Comparison of ENCODE assay signal across 8 cellular contexts in genomic region chr4:139301821-139302611, GRCh38. TPM values are rescaled to one million over a fixed set of nuclear protein-coding genes. Genes with fewer than 3 reads are reported as not detected.
DNase-seq lines count a peak whose midpoint lies in the region; ATAC-seq, FAIRE-seq and TF ChIP-seq lines count a peak whose summit lies in the region.

NDUFC1 (minus strand) TSS chr4:139302477; CDS start chr4:139295798, 6,679 bp downstream.

- TF ChIP-seq POLR2A in GM18951 (IDR thresholded peaks at IDR 0.05; ENCODE audit: extremely low read depth, insufficient read depth, insufficient read length) (peak; percentile 45), endothelial cell of umbilical vein (IDR thresholded peaks at IDR 0.05; ENCODE audit: low read depth, low read length) (peak; percentile 31)

- H3K27me3 ChIP-seq in endothelial cell of umbilical vein (ENCODE audit: control insufficient read depth in 2 of 2, insufficient read depth in 2 of 2, low read length in 2 of 2) = no peaks in the 10 kb centered on the region
- H3K27me3 ChIP-seq in mucosa of rectum (ENCODE audit: control insufficient read depth in 2 of 2, insufficient read depth in 2 of 2, low read length in 2 of 2) = no peaks in the 10 kb centered on the region

- H3K4me1 Mint-ChIP-seq in activated CD8-positive, alpha-beta memory T cell treated with anti-CD3 and anti-CD28 coated beads, Interleukin-2, amount 10 ng/mL, durations not matched to agents 7 days and 5 days = peaks cover 56% of the 10 kb centered on the region
- H3K4me1 Mint-ChIP-seq in stimulated activated naive B cell treated with anti-CD40 and anti-IgM and Interleukin-4, amounts not matched to agents 10 μg/mL and 1 μg/mL and 100 μg/mL, for 72 hours = peaks cover 17 to 30% of the 10 kb centered on the region in 2 donors

- peak; percentile 35 for DNase-seq in Ammon's horn (ENCODE audit: low spot score)
- peak; percentile 64 for DNase-seq in NOMO-1 treated with DMSO at 0.1 percent for 48 hours (lab: John Stamatoyannopoulos, UW; ENCODE audit: unreplicated experiment)
- peak; percentile 80 for DNase-seq in activated CD8-positive, alpha-beta memory T cell treated with anti-CD3 and anti-CD28 coated beads, Interleukin-2, amount 10 ng/mL, durations not matched to agents 7 days and 5 days
- DNase-seq in endothelial cell of umbilical vein (ENCODE audit: low read depth, low spot score) = peak; percentile 65
- peak; percentile 64 for DNase-seq in stimulated activated naive B cell treated with anti-CD40 and anti-IgM and Interleukin-4, amounts not matched to agents 10 μg/mL and 1 μg/mL and 100 μg/mL, for 72 hours

- peak within 1 kb of the TSS; percentile 88 for H3K27ac ChIP-seq in endothelial cell of umbilical vein (ENCODE audit: insufficient read depth, low read depth, low read length)
- H3K27ac ChIP-seq in mucosa of rectum (ENCODE audit: low read depth in 2 of 2, low read length in 2 of 2) = peak within 1 kb of the TSS; percentile 93 to 98

- H2AFZ ChIP-seq in endothelial cell of umbilical vein (ENCODE audit: low read depth, low read length) = peak within 1 kb of the TSS; percentile 61

- peaks cover 59% of the 10 kb centered on the region for H3K79me2 ChIP-seq in endothelial cell of umbilical vein (ENCODE audit: control insufficient read depth, insufficient read depth, low read length)

- TF ChIP-seq CTCF in endothelial cell of umbilical vein (IDR thresholded peaks at IDR 0.05; ENCODE audit: extremely low read depth in 1 of 2, insufficient read depth in 1 of 2, low read depth in 1 of 2, low read length in 2 of 2) = peak in 1 of 2 donors; percentile 48

- intact Hi-C loops in endothelial cell of umbilical vein (cut with micrococcal nuclease) = loop anchor here (1.0 to 2.0 kb wide), 6 partner anchors 21 to 254 kb away; partner anchors contain the start of gene SETD7

- BruUV-seq in endothelial cell of umbilical vein (replicated peaks; lab: Mats Ljungman, UMichigan) = TSS peak; percentile 51

- peak; percentile 39 for ATAC-seq in HG03280 (IDR thresholded peaks at IDR 0.05; ENCODE audit: unreplicated experiment)
- ATAC-seq in activated CD8-positive, alpha-beta memory T cell treated with anti-CD3 and anti-CD28 coated beads, Interleukin-2, amount 10 ng/mL, durations not matched to agents 7 days and 5 days = peak; percentile 58
- peak; percentile 58 to 66 for ATAC-seq in stimulated activated naive B cell treated with anti-CD40 and anti-IgM and Interleukin-4, amounts not matched to agents 10 μg/mL and 1 μg/mL and 100 μg/mL, for 72 hours (replicated peaks)

- H3K9me1 ChIP-seq in endothelial cell of umbilical vein (replicated peaks; ENCODE audit: control insufficient read depth, extremely low read depth, insufficient read depth, low read length) = no peaks in the 10 kb centered on the region

- dilution Hi-C loops in endothelial cell of umbilical vein (cut with MboI; ENCODE audit: extremely low pct_ligation_motif_present, low sequenced_read_pairs) = no loop called here

- H3K4me3 Mint-ChIP-seq in activated CD8-positive, alpha-beta memory T cell treated with anti-CD3 and anti-CD28 coated beads, Interleukin-2, amount 10 ng/mL, durations not matched to agents 7 days and 5 days = peak within 1 kb of the TSS; percentile 97
- peak within 1 kb of the TSS; percentile 98 for H3K4me3 Mint-ChIP-seq in stimulated activated naive B cell treated with anti-CD40 and anti-IgM and Interleukin-4, amounts not matched to agents 10 μg/mL and 1 μg/mL and 100 μg/mL, for 72 hours

- H3K9me3 Mint-ChIP-seq in activated CD8-positive, alpha-beta memory T cell treated with anti-CD3 and anti-CD28 coated beads, Interleukin-2, amount 10 ng/mL, durations not matched to agents 7 days and 5 days (ENCODE audit: low read depth) = no peaks in the 10 kb centered on the region
- H3K9me3 Mint-ChIP-seq in stimulated activated naive B cell treated with anti-CD40 and anti-IgM and Interleukin-4, amounts not matched to agents 10 μg/mL and 1 μg/mL and 100 μg/mL, for 72 hours = no peaks in the 10 kb centered on the region

- H3K9me3 ChIP-seq in endothelial cell of umbilical vein (replicated peaks; ENCODE audit: control insufficient read depth, insufficient read depth, low read length) (no peaks in the 10 kb centered on the region), mucosa of rectum (ENCODE audit: control insufficient read depth in 2 of 2, low read length in 2 of 2) (no peaks in the 10 kb centered on the region)

- peaks cover 36% of the 10 kb centered on the region for H3K36me3 Mint-ChIP-seq in activated CD8-positive, alpha-beta memory T cell treated with anti-CD3 and anti-CD28 coated beads, Interleukin-2, amount 10 ng/mL, durations not matched to agents 7 days and 5 days
- H3K36me3 Mint-ChIP-seq in stimulated activated naive B cell treated with anti-CD40 and anti-IgM and Interleukin-4, amounts not matched to agents 10 μg/mL and 1 μg/mL and 100 μg/mL, for 72 hours = peaks cover 18 to 29% of the 10 kb centered on the region in 2 donors

- H3K4me1 ChIP-seq in endothelial cell of umbilical vein (ENCODE audit: control insufficient read depth, extremely low read depth, insufficient read depth, low read length) = peaks cover 19% of the 10 kb centered on the region
- H3K4me1 ChIP-seq in mucosa of rectum (ENCODE audit: control insufficient read depth in 2 of 2, insufficient read depth in 2 of 2, low read length in 2 of 2) = peaks cover 12 to 21% of the 10 kb centered on the region in 2 donors

- H3K36me3 ChIP-seq in endothelial cell of umbilical vein (ENCODE audit: control insufficient read depth in 2 of 2, extremely low read depth in 1 of 2, insufficient read depth in 2 of 2, low read length in 2 of 2) (no peaks in the 10 kb centered on the region), mucosa of rectum (ENCODE audit: control insufficient read depth in 2 of 2, insufficient read depth in 2 of 2, low read length in 2 of 2) (peaks cover 0 to 2% of the 10 kb centered on the region in 2 donors)

- POLR2A ChIA-PET in endothelial cell of umbilical vein (lab: Charles Lee) = interaction anchor here (1.1 to 1.9 kb wide), 2 partner anchors 124 to 126 kb away, joined by 4 to 7 read pairs; partner anchors contain the start of gene ELF2

- H3K4me3 ChIP-seq in endothelial cell of umbilical vein (replicated peaks in 1 of 3; ENCODE audit: insufficient read depth in 1 of 3, low read depth in 1 of 3, low read length in 3 of 3) (peak within 1 kb of the TSS; percentile 69 to 99 (median 85)), mucosa of rectum (ENCODE audit: low read length in 2 of 2) (peak within 1 kb of the TSS; percentile 84 to 99)

- peak within 1 kb of the TSS; percentile 98 for H3K4me2 ChIP-seq in endothelial cell of umbilical vein (ENCODE audit: insufficient read depth, low read length)

- H3K27ac Mint-ChIP-seq in activated CD8-positive, alpha-beta memory T cell treated with anti-CD3 and anti-CD28 coated beads, Interleukin-2, amount 10 ng/mL, durations not matched to agents 7 days and 5 days = peak within 1 kb of the TSS; percentile 99
- H3K27ac Mint-ChIP-seq in stimulated activated naive B cell treated with anti-CD40 and anti-IgM and Interleukin-4, amounts not matched to agents 10 μg/mL and 1 μg/mL and 100 μg/mL, for 72 hours = peak within 1 kb of the TSS; percentile 99

- no peak for FAIRE-seq in endothelial cell of umbilical vein (lab: Jason Lieb, UNC)

- CTCF ChIA-PET in activated CD8-positive, alpha-beta memory T cell treated with anti-CD3 and anti-CD28 coated beads, Interleukin-2, amount 10 ng/mL, durations not matched to agents 7 days and 5 days (lab: Charles Lee) = interaction anchor here (0.6 to 2.2 kb wide), 9 partner anchors 10 to 283 kb away, joined by 3 to 8 read pairs (median 5); partner anchors contain the start of gene ELF2
- CTCF ChIA-PET in endothelial cell of umbilical vein (lab: Charles Lee) = interaction anchor here (1.0 to 4.0 kb wide), 10 partner anchors 10 to 271 kb away, joined by 3 to 34 read pairs (median 4); partner anchors contain the start of gene ELF2

- H3K9ac ChIP-seq in endothelial cell of umbilical vein (replicated peaks; ENCODE audit: extremely low read depth, insufficient read depth, low read length) (peak within 1 kb of the TSS; percentile 86), mucosa of rectum (ENCODE audit: low read depth in 1 of 2, low read length in 2 of 2) (peak within 1 kb of the TSS; percentile 91 to 92)

- H4K20me1 ChIP-seq in endothelial cell of umbilical vein (replicated peaks; ENCODE audit: control insufficient read depth, extremely low read depth, insufficient read depth, low read length) = no peaks in the 10 kb centered on the region

- in situ Hi-C loops in GM18951 (cut with MboI; ENCODE audit: low sequenced_read_pairs, unreplicated experiment) = no loop called here

- H3K27me3 Mint-ChIP-seq in activated CD8-positive, alpha-beta memory T cell treated with anti-CD3 and anti-CD28 coated beads, Interleukin-2, amount 10 ng/mL, durations not matched to agents 7 days and 5 days = no peaks in the 10 kb centered on the region
- no peaks in the 10 kb centered on the region for H3K27me3 Mint-ChIP-seq in stimulated activated naive B cell treated with anti-CD40 and anti-IgM and Interleukin-4, amounts not matched to agents 10 μg/mL and 1 μg/mL and 100 μg/mL, for 72 hours

TF ChIP-seq in endothelial cell of umbilical vein, 7 proteins besides CTCF, POLR2A, EP300 and RAD21 (continues in another document):
- TF ChIP-seq FOS (IDR thresholded peaks at IDR 0.05; ENCODE audit: borderline replicate concordance, insufficient read depth, low read length) (no peak), MYC (IDR thresholded peaks at IDR 0.05; ENCODE audit: low read depth, low read length) (no peak), POLR2AphosphoS5 (IDR thresholded peaks at IDR 0.05; ENCODE audit: insufficient read depth, low read depth, low read length) (no peak), EZH2 (IDR thresholded peaks at IDR 0.05; ENCODE audit: borderline replicate concordance, low read depth, low read length, severe bottlenecking) (no peak), JUN (IDR thresholded peaks at IDR 0.05; ENCODE audit: borderline replicate concordance, insufficient read depth, insufficient read length, low read depth) (no peak)
- TF ChIP-seq, protein P1, sequence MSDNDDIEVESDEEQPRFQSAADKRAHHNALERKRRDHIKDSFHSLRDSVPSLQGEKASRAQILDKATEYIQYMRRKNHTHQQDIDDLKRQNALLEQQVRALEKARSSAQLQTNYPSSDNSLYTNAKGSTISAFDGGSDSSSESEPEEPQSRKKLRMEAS (IDR thresholded peaks at IDR 0.05; ENCODE audit: insufficient read depth, insufficient read length) = no peak

RNA-seq across cellular contexts. Expression of gene NDUFC1, which starts in this region (rescaled TPM):
- 10 to 100 TPM; 32.2 to 34.9 TPM for total RNA-seq in activated CD8-positive, alpha-beta memory T cell treated with anti-CD3 and anti-CD28 coated beads, Interleukin-2, amount 10 ng/mL, durations not matched to agents 7 days and 5 days
- 73.9 and 78.1 TPM in 2 replicates for total RNA-seq in endothelial cell of umbilical vein
- polyA plus RNA-seq in endothelial cell of umbilical vein = 65.2 and 65.7 TPM in 2 replicates
- 75.5 and 77.8 TPM in 2 replicates for polyA plus RNA-seq in endothelial cell of umbilical vein (2011; cell fraction: cytosol; rRNA removed)
- polyA plus RNA-seq in endothelial cell of umbilical vein (2011; cell fraction: nucleus; rRNA removed) = 32.6 and 36.8 TPM in 2 replicates
- polyA plus RNA-seq in endothelial cell of umbilical vein (2012) = 68.4 and 108 TPM in 2 replicates
- 12.2 and 16.2 TPM in 2 replicates for polyA minus RNA-seq in endothelial cell of umbilical vein
- 14.7 TPM for polyA minus RNA-seq in endothelial cell of umbilical vein (2011; cell fraction: cytosol; rRNA and poly(A)+ RNA removed)
- 9.4 and 9.9 TPM in 2 replicates for polyA minus RNA-seq in endothelial cell of umbilical vein (2011; cell fraction: nucleus; rRNA and poly(A)+ RNA removed)

Comparison
In these comparisons a context has a peak if more than half of its experiments do, and no peak if none do; other contexts are left out.
1. Peak in every context shown above with its lines: DNase-seq, ATAC-seq, H3K4me3 ChIP-seq and H3K27ac ChIP-seq.